ENCODE assay signal across 9 cellular contexts in genomic region chr1:31926846-31927660, GRCh38. TPM values are rescaled to one million over a fixed set of nuclear protein-coding genes. Genes with fewer than 3 reads are reported as not detected.
DNase-seq lines count a peak whose midpoint lies in the region; ATAC-seq, FAIRE-seq and TF ChIP-seq lines count a peak whose summit lies in the region.
"Had no signal": no experiment of that assay in that cellular context is flagged by ENCODE, and none has a peak within 500 bp of the region (broad histone marks: within the 10 kb centered on the region; RNA-seq: fewer than 3 reads in every experiment).

No MANE protein-coding gene starts in this region.

- no peaks in the 10 kb centered on the region for H3K27me3 Mint-ChIP-seq in CD8-positive, alpha-beta T cell (ENCODE audit: low read depth)
- no peaks in the 10 kb centered on the region for H3K27me3 Mint-ChIP-seq in activated CD8-positive, alpha-beta T cell treated with anti-CD3 and anti-CD28 coated beads, Interleukin-2, amount 10 ng/mL, durations not matched to agents 7 days and 5 days (ENCODE audit: low read depth)
- H3K27me3 Mint-ChIP-seq in natural killer cell treated with Interleukin-12 subunit alpha and Interleukin-12 subunit beta and Interleukin-15 and Interleukin-18, amount 100 ng/mL, for 72 hours: no peaks in the 10 kb centered on the region

- peak overlapping the region; percentile 85 for H3K27ac Mint-ChIP-seq in CD8-positive, alpha-beta T cell
- peak overlapping the region; percentile 75 for H3K27ac Mint-ChIP-seq in activated CD8-positive, alpha-beta T cell treated with anti-CD3 and anti-CD28 coated beads, Interleukin-2, amount 10 ng/mL, durations not matched to agents 7 days and 5 days
- H3K27ac Mint-ChIP-seq in natural killer cell treated with Interleukin-12 subunit alpha and Interleukin-12 subunit beta and Interleukin-15 and Interleukin-18, amount 100 ng/mL, for 72 hours: peak overlapping the region; percentile 88 to 91

- no peak for FAIRE-seq in HTR-8/SVneo (lab: Jason Lieb, UNC)

- H3K27ac ChIP-seq in CD8-positive, alpha-beta T cell (ENCODE audit: low read depth, low read length): peak overlapping the region; percentile 9
- no peak overlapping the region for H3K27ac ChIP-seq in KMS-11

- H3K9ac ChIP-seq in KMS-11: no peak overlapping the region

- POLR2A ChIA-PET in CD8-positive, alpha-beta T cell (lab: Charles Lee): interaction anchor here (1.0 to 1.9 kb wide), 7 partner anchors 8 to 138 kb away, joined by 3 to 9 read pairs (median 4); partner anchors contain the start of gene PTP4A2
- POLR2A ChIA-PET in activated CD8-positive, alpha-beta T cell treated with anti-CD3 and anti-CD28 coated beads, Interleukin-2, amount 10 ng/mL, durations not matched to agents 7 days and 5 days (lab: Charles Lee): interaction anchor here (0.6 to 3.8 kb wide), 9 partner anchors 8 to 37 kb away, joined by 3 to 30 read pairs (median 6); partner anchors contain the start of gene PTP4A2

- peak overlapping the region; percentile 56 for H3K4me3 Mint-ChIP-seq in CD8-positive, alpha-beta T cell
- peak overlapping the region; percentile 61 for H3K4me3 Mint-ChIP-seq in activated CD8-positive, alpha-beta T cell treated with anti-CD3 and anti-CD28 coated beads, Interleukin-2, amount 10 ng/mL, durations not matched to agents 7 days and 5 days
- H3K4me3 Mint-ChIP-seq in natural killer cell treated with Interleukin-12 subunit alpha and Interleukin-12 subunit beta and Interleukin-15 and Interleukin-18, amount 100 ng/mL, for 72 hours: peak overlapping the region; percentile 100

- H4K20me1 ChIP-seq in KMS-11 (ENCODE audit: insufficient read depth): peaks cover 86% of the 10 kb centered on the region

- no peaks in the 10 kb centered on the region for H3K9me3 Mint-ChIP-seq in CD8-positive, alpha-beta T cell
- no peaks in the 10 kb centered on the region for H3K9me3 Mint-ChIP-seq in activated CD8-positive, alpha-beta T cell treated with anti-CD3 and anti-CD28 coated beads, Interleukin-2, amount 10 ng/mL, durations not matched to agents 7 days and 5 days (ENCODE audit: insufficient read depth)
- no peaks in the 10 kb centered on the region for H3K9me3 Mint-ChIP-seq in natural killer cell treated with Interleukin-12 subunit alpha and Interleukin-12 subunit beta and Interleukin-15 and Interleukin-18, amount 100 ng/mL, for 72 hours

- peak; percentile 44 for ATAC-seq in CD8-positive, alpha-beta T cell
- ATAC-seq in activated CD8-positive, alpha-beta T cell treated with anti-CD3 and anti-CD28 coated beads, Interleukin-2, amount 10 ng/mL, durations not matched to agents 7 days and 5 days: no peak
- peak in 1 of 2 donors; percentile 7 for ATAC-seq in natural killer cell treated with Interleukin-12 subunit alpha and Interleukin-12 subunit beta and Interleukin-15 and Interleukin-18, amount 100 ng/mL, for 72 hours
- no peak for ATAC-seq in HG03460 (IDR thresholded peaks at IDR 0.05; ENCODE audit: unreplicated experiment)
- ATAC-seq in HG03520 (IDR thresholded peaks at IDR 0.05; ENCODE audit: unreplicated experiment): no peak

- no peak overlapping the region for H2AFZ ChIP-seq in KMS-11 (ENCODE audit: low read depth)

- H3K36me3 ChIP-seq in CD8-positive, alpha-beta T cell (ENCODE audit: insufficient read depth, low read length): no peaks in the 10 kb centered on the region
- H3K36me3 ChIP-seq in KMS-11 (ENCODE audit: insufficient read depth): no peaks in the 10 kb centered on the region

- peak overlapping the region; percentile 19 for H3K4me3 ChIP-seq in CD8-positive, alpha-beta T cell (ENCODE audit: low read depth, low read length)
- no peak overlapping the region for H3K4me3 ChIP-seq in KMS-11 (IDR thresholded peaks at IDR 0.05; ENCODE audit: insufficient read depth, low read depth, low read length)

- H3K9me3 ChIP-seq in CD8-positive, alpha-beta T cell (ENCODE audit: low read length): no peaks in the 10 kb centered on the region

- peaks cover 84% of the 10 kb centered on the region for H3K4me1 Mint-ChIP-seq in CD8-positive, alpha-beta T cell (ENCODE audit: low read depth)
- H3K4me1 Mint-ChIP-seq in activated CD8-positive, alpha-beta T cell treated with anti-CD3 and anti-CD28 coated beads, Interleukin-2, amount 10 ng/mL, durations not matched to agents 7 days and 5 days (ENCODE audit: low read depth): peaks cover 86% of the 10 kb centered on the region
- peaks cover 64 to 79% of the 10 kb centered on the region in 2 donors for H3K4me1 Mint-ChIP-seq in natural killer cell treated with Interleukin-12 subunit alpha and Interleukin-12 subunit beta and Interleukin-15 and Interleukin-18, amount 100 ng/mL, for 72 hours (ENCODE audit: low read depth in 2 of 2)

- H3K4me2 ChIP-seq in KMS-11: peak overlapping the region; percentile 26; the same call in 1 of the 2 replicates

- no peak for TF ChIP-seq CTCF in CD8-positive, alpha-beta T cell (IDR thresholded peaks at IDR 0.05)
- TF ChIP-seq CTCF in KMS-11 (conservative IDR thresholded peaks at IDR 0.05; ENCODE audit: low read depth, low read length): no peak

- H3K4me1 ChIP-seq in CD8-positive, alpha-beta T cell (ENCODE audit: insufficient read depth, low read length): peaks cover 89% of the 10 kb centered on the region
- H3K4me1 ChIP-seq in KMS-11 (ENCODE audit: low read depth, poor library complexity, severe bottlenecking): peaks cover 74% of the 10 kb centered on the region

- DNase-seq in CD8-positive, alpha-beta T cell: peak in 1 of 7 experiments; percentile 30
- peak; percentile 29 for DNase-seq in activated CD8-positive, alpha-beta T cell treated with anti-CD3 and anti-CD28 coated beads, Interleukin-2, amount 10 ng/mL, durations not matched to agents 7 days and 5 days
- DNase-seq in natural killer cell treated with Interleukin-12 subunit alpha and Interleukin-12 subunit beta and Interleukin-15 and Interleukin-18, amount 100 ng/mL, for 72 hours (ENCODE audit: low spot score): no peak
- DNase-seq in dedifferentiated amniotic fluid mesenchymal stem cell (ENCODE audit: extremely low spot score) (no peak), HTR-8/SVneo (ENCODE audit: insufficient read length, low spot score) (no peak)
- DNase-seq: activated CD4-positive, alpha-beta T cell treated with anti-CD3 and anti-CD28 coated beads for 48 hours had no signal

- H3K79me2 ChIP-seq in KMS-11 (ENCODE audit: insufficient read depth, low read depth): peaks cover 100% of the 10 kb centered on the region

- CTCF ChIA-PET in CD8-positive, alpha-beta T cell (lab: Charles Lee): interaction anchor here (0.7 to 2.3 kb wide), 10 partner anchors 8 to 56 kb away, joined by 3 to 9 read pairs (median 4); partner anchors contain the start of gene PTP4A2
- CTCF ChIA-PET in activated CD8-positive, alpha-beta T cell treated with anti-CD3 and anti-CD28 coated beads, Interleukin-2, amount 10 ng/mL, durations not matched to agents 7 days and 5 days (lab: Charles Lee): interaction anchor here (0.8 to 3.7 kb wide), 16 partner anchors 8 to 111 kb away, joined by 3 to 18 read pairs (median 4); partner anchors contain the start of genes PTP4A2 and SPOCD1

- intact Hi-C loops in CD8-positive, alpha-beta T cell (cut with DNase I, micrococcal nuclease): loop anchor here in 1 of 2 experiments (1.0 to 5.0 kb wide), 2 partner anchors 8 to 35 kb away; no protein-coding TSS in a partner anchor

- H3K27me3 ChIP-seq in CD8-positive, alpha-beta T cell (ENCODE audit: insufficient read depth, low read length): no peaks in the 10 kb centered on the region
- no peaks in the 10 kb centered on the region for H3K27me3 ChIP-seq in KMS-11 (ENCODE audit: insufficient read depth, low read depth)

- H3K36me3 Mint-ChIP-seq in CD8-positive, alpha-beta T cell: peaks cover 8% of the 10 kb centered on the region
- H3K36me3 Mint-ChIP-seq in activated CD8-positive, alpha-beta T cell treated with anti-CD3 and anti-CD28 coated beads, Interleukin-2, amount 10 ng/mL, durations not matched to agents 7 days and 5 days (ENCODE audit: low read depth): peaks cover 54% of the 10 kb centered on the region
- H3K36me3 Mint-ChIP-seq in natural killer cell treated with Interleukin-12 subunit alpha and Interleukin-12 subunit beta and Interleukin-15 and Interleukin-18, amount 100 ng/mL, for 72 hours: peaks cover 24% of the 10 kb centered on the region

RNA-seq across cellular contexts. Expression of gene PTP4A2, which starts 11.1 kb away (rescaled TPM):
- total RNA-seq in CD8-positive, alpha-beta T cell: 100 to 1,000 TPM; 257 to 278 TPM
- 100 to 1,000 TPM; 409 to 419 TPM for total RNA-seq in activated CD8-positive, alpha-beta T cell treated with anti-CD3 and anti-CD28 coated beads, Interleukin-2, amount 10 ng/mL, durations not matched to agents 7 days and 5 days
- 100 to 1,000 TPM; 409 to 770 TPM for total RNA-seq in natural killer cell treated with Interleukin-12 subunit alpha and Interleukin-12 subunit beta and Interleukin-15 and Interleukin-18, amount 100 ng/mL, for 72 hours
